Comparison of ENCODE assay signal across 8 cellular contexts in genomic region chr1:117051224-117052064, GRCh38. TPM values are rescaled to one million over a fixed set of nuclear protein-coding genes. Genes with fewer than 3 reads are reported as not detected.
A peak's percentile ranks its signal among the peaks of the same experiment; 100 is the strongest.
DNase-seq lines count a peak whose midpoint lies in the region; ATAC-seq and TF ChIP-seq lines count a peak whose summit lies in the region.

No MANE protein-coding gene starts in this region.

- peaks cover 8% of the 10 kb centered on the region for H3K4me1 ChIP-seq in muscle layer of colon (ENCODE audit: insufficient read depth, low read length)

- H3K27me3 ChIP-seq in GM06990 (replicated peaks; ENCODE audit: control insufficient read depth, insufficient read depth, low read length): no peaks in the 10 kb centered on the region
- no peaks in the 10 kb centered on the region for H3K27me3 ChIP-seq in MG63
- H3K27me3 ChIP-seq in muscle layer of colon (ENCODE audit: control insufficient read depth in 1 of 2, insufficient read depth in 2 of 2, low read length in 2 of 2): no peaks in the 10 kb centered on the region

- no peaks in the 10 kb centered on the region for H3K9me3 Mint-ChIP-seq in activated naive CD4-positive, alpha-beta T cell treated with anti-CD3 and anti-CD28 coated beads, Interleukin-2, amount 50 U/mL, for 72 hours

- H3K27ac Mint-ChIP-seq in activated naive CD4-positive, alpha-beta T cell treated with anti-CD3 and anti-CD28 coated beads, Interleukin-2, amount 50 U/mL, for 72 hours: peak overlapping the region; percentile 26 to 51

- peak overlapping the region; percentile 46 for H3K27ac ChIP-seq in muscle layer of colon (ENCODE audit: low read depth, low read length)

- H3K9ac ChIP-seq in muscle layer of colon (ENCODE audit: low read length): peak overlapping the region; percentile 28

- DNase-seq in GM06990 (ENCODE audit: extremely low read depth, insufficient read length): no peak
- no peak for DNase-seq in MG63
- no peak for DNase-seq in activated naive CD4-positive, alpha-beta T cell treated with anti-CD3 and anti-CD28 coated beads, Interleukin-2, amount 50 U/mL, for 72 hours (ENCODE audit: low spot score in 2 of 2)
- DNase-seq in NCI-H2171 treated with DMSO at 0.1 percent for 48 hours (lab: John Stamatoyannopoulos, UW): no peak
- no peak for DNase-seq in ecto neural progenitor cell (ENCODE audit: low spot score)
- no peak for DNase-seq in T1000 (lab: John Stamatoyannopoulos, UW)

- no peak for TF ChIP-seq CTCF in GM06990 (IDR thresholded peaks at IDR 0.05; ENCODE audit: insufficient read depth, low read length, poor library complexity, severe bottlenecking)

- H3K4me3 ChIP-seq in GM06990 (replicated peaks; ENCODE audit: low read depth, low read length) (peak overlapping the region; percentile 25; the same call in 1 of the 2 replicates), MG63 (peak overlapping the region; percentile 3; the same call in 1 of the 2 replicates), muscle layer of colon (ENCODE audit: low read depth in 1 of 2, low read length in 2 of 2) (peak overlapping the region; percentile 10 to 50)

- H3K36me3 Mint-ChIP-seq in activated naive CD4-positive, alpha-beta T cell treated with anti-CD3 and anti-CD28 coated beads, Interleukin-2, amount 50 U/mL, for 72 hours: peaks cover 14 to 32% of the 10 kb centered on the region in 2 donors

- H3K9me3 ChIP-seq in MG63 (no peaks in the 10 kb centered on the region), muscle layer of colon (ENCODE audit: low read length) (no peaks in the 10 kb centered on the region)

- H3K36me3 ChIP-seq in GM06990 (ENCODE audit: control insufficient read depth, insufficient read depth, low read length) (peaks cover 5% of the 10 kb centered on the region), MG63 (no peaks in the 10 kb centered on the region), muscle layer of colon (ENCODE audit: insufficient read depth, low read length) (no peaks in the 10 kb centered on the region)

- peak; percentile 89 for ATAC-seq in GM21529 (IDR thresholded peaks at IDR 0.05; ENCODE audit: unreplicated experiment)
- peak; percentile 65 to 66 for ATAC-seq in activated naive CD4-positive, alpha-beta T cell treated with anti-CD3 and anti-CD28 coated beads, Interleukin-2, amount 50 U/mL, for 72 hours

RNA-seq across cellular contexts. Expression of gene TTF2, which starts 8.7 kb away (rescaled TPM):
- total RNA-seq in MG63 (2014; rRNA removed; shearing (Covaris generic); ENCODE audit: low replicate concordance): 21.1 and 26.5 TPM in 2 replicates
- total RNA-seq in activated naive CD4-positive, alpha-beta T cell treated with anti-CD3 and anti-CD28 coated beads, Interleukin-2, amount 50 U/mL, for 72 hours: 100 to 1,000 TPM; 112 to 136 TPM

RNA-seq across cellular contexts. Expression of gene CD101, which starts 49.9 kb away (rescaled TPM):
- 0.35 and 0.63 TPM in 2 replicates for total RNA-seq in MG63 (2014; rRNA removed; shearing (Covaris generic); ENCODE audit: low replicate concordance)
- 1 to 10 TPM in 1 of 2 donors, under 1 TPM in 1; 0.09 to 1.3 TPM for total RNA-seq in activated naive CD4-positive, alpha-beta T cell treated with anti-CD3 and anti-CD28 coated beads, Interleukin-2, amount 50 U/mL, for 72 hours
